27 cellular contexts compared by ENCODE assay signal in the genomic region with DNA sequence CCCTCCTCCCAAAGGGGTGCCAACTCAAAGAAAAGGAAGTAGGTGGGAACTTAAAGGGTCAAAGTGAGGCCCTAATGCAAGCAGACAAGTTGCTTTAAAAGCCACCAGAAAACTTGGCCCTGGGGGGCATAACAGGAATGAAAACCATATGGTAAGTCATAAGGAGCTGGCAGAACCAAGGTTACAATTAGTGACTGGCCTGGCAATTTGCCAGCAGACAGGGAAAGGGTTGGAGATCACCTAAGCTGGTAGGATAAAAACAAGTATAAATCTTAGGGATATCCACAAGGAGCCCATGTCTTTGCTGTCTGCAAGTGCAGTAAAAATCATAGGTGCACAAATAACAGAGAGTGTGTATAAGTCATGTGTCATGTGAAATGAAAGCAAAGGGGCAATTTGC.
A peak's percentile ranks its signal among the peaks of the same experiment; 100 is the strongest.
DNase-seq lines count a peak whose midpoint lies in the region; ATAC-seq and TF ChIP-seq lines count a peak whose summit lies in the region.
"Had no signal": no experiment of that assay in that cellular context is flagged by ENCODE, and none has a peak within 500 bp of the region (broad histone marks: within the 10 kb centered on the region; RNA-seq: fewer than 3 reads in every experiment).

No MANE protein-coding gene starts in this region.

- ATAC-seq in stimulated activated memory B cell treated with anti-CD40 and anti-IgM and Interleukin-4, amounts not matched to agents 10 μg/mL and 1 μg/mL and 100 μg/mL, for 72 hours: no peak
- ATAC-seq: Panc1 had no signal

- BruUV-seq in MCF 10A (replicated peaks; lab: Mats Ljungman, UMichigan): no TSS peak

- no peak overlapping the region for H3K4me3 Mint-ChIP-seq in stimulated activated memory B cell treated with anti-CD40 and anti-IgM and Interleukin-4, amounts not matched to agents 10 μg/mL and 1 μg/mL and 100 μg/mL, for 72 hours
- no peak overlapping the region for H3K4me3 Mint-ChIP-seq in MCF 10A (ENCODE audit: unreplicated experiment)
- H3K4me3 Mint-ChIP-seq in activated CD4-positive, alpha-beta T cell treated with anti-CD3 and anti-CD28 coated beads, Interleukin-2, amount 10 ng/mL, durations not matched to agents 7 days and 5 days: no peak overlapping the region
- H3K4me3 Mint-ChIP-seq: CD4-positive, alpha-beta memory T cell; H9; HFFc6; T-helper 2 cell treated with Interferon-gamma antibody and Interleukin-4, amounts not matched to agents 5 μg/mL and 100 μg/mL, for 36 hours had no signal

- H3K9me3 Mint-ChIP-seq in stimulated activated memory B cell treated with anti-CD40 and anti-IgM and Interleukin-4, amounts not matched to agents 10 μg/mL and 1 μg/mL and 100 μg/mL, for 72 hours: peaks cover 10% of the 10 kb centered on the region
- peaks cover 26% of the 10 kb centered on the region for H3K9me3 Mint-ChIP-seq in MCF 10A (ENCODE audit: unreplicated experiment)
- H3K9me3 Mint-ChIP-seq in activated CD4-positive, alpha-beta T cell treated with anti-CD3 and anti-CD28 coated beads, Interleukin-2, amount 10 ng/mL, durations not matched to agents 7 days and 5 days: peaks cover 22% of the 10 kb centered on the region

- CTCF ChIA-PET in MCF 10A (lab: Yijun Ruan, JAX): interaction anchor here (0.6 kb wide), 1 partner anchor 103 kb away, joined by 3 read pairs; no protein-coding TSS in a partner anchor
- CTCF ChIA-PET in activated CD4-positive, alpha-beta T cell treated with anti-CD3 and anti-CD28 coated beads, Interleukin-2, amount 10 ng/mL, durations not matched to agents 7 days and 5 days (lab: Charles Lee): no interaction called here

- intact Hi-C loops in MCF 10A (cut with micrococcal nuclease): no loop called here

- DNase-seq in NCI-H524 (lab: John Stamatoyannopoulos, UW) (peak; percentile 11 to 71), NCI-H524 treated with DMSO at 0.1 percent for 48 hours (lab: John Stamatoyannopoulos, UW) (no peak), G401 (ENCODE audit: low spot score) (peak; percentile 15), NCI-H82 treated with DMSO at 0.1 percent for 48 hours (lab: John Stamatoyannopoulos, UW; ENCODE audit: unreplicated experiment) (peak; percentile 0), MCF 10A (ENCODE audit: unreplicated experiment) (no peak)
- DNase-seq in activated CD4-positive, alpha-beta T cell treated with anti-CD3 and anti-CD28 coated beads, Interleukin-2, amount 10 ng/mL, durations not matched to agents 7 days and 5 days: no peak
- DNase-seq: AML-193; C1 segment of cervical spinal cord; CD4-positive, alpha-beta memory T cell; COR-L47; DMS79; GM23248; H9; HFFc6; IMR-90; NCI-H1092 treated with DMSO at 0.1 percent for 48 hours; NCI-H1436; NCI-H187 treated with DMSO at 0.1 percent for 48 hours; NCI-H2107; NCI-H226; NCI-H510A; NCI-H774; SHP77; T-helper 1 cell had no signal

- H3K36me3 Mint-ChIP-seq in stimulated activated memory B cell treated with anti-CD40 and anti-IgM and Interleukin-4, amounts not matched to agents 10 μg/mL and 1 μg/mL and 100 μg/mL, for 72 hours: no peaks in the 10 kb centered on the region
- H3K36me3 Mint-ChIP-seq in MCF 10A (ENCODE audit: insufficient read depth, unreplicated experiment): no peaks in the 10 kb centered on the region
- no peaks in the 10 kb centered on the region for H3K36me3 Mint-ChIP-seq in activated CD4-positive, alpha-beta T cell treated with anti-CD3 and anti-CD28 coated beads, Interleukin-2, amount 10 ng/mL, durations not matched to agents 7 days and 5 days (ENCODE audit: low read depth)

- in situ Hi-C loops in G401 (cut with HindIII; ENCODE audit: low sequenced_read_pairs): no loop called here

- no peak for TF ChIP-seq CTCF in MCF 10A (IDR thresholded peaks at IDR 0.05; ENCODE audit: unreplicated experiment)

- POLR2A ChIA-PET in MCF 10A (lab: Yijun Ruan, JAX): no interaction called here
- POLR2A ChIA-PET in activated CD4-positive, alpha-beta T cell treated with anti-CD3 and anti-CD28 coated beads, Interleukin-2, amount 10 ng/mL, durations not matched to agents 7 days and 5 days (lab: Charles Lee): no interaction called here

- H3K27me3 Mint-ChIP-seq in stimulated activated memory B cell treated with anti-CD40 and anti-IgM and Interleukin-4, amounts not matched to agents 10 μg/mL and 1 μg/mL and 100 μg/mL, for 72 hours: no peaks in the 10 kb centered on the region
- H3K27me3 Mint-ChIP-seq in MCF 10A (ENCODE audit: insufficient read depth, unreplicated experiment): no peaks in the 10 kb centered on the region
- no peaks in the 10 kb centered on the region for H3K27me3 Mint-ChIP-seq in activated CD4-positive, alpha-beta T cell treated with anti-CD3 and anti-CD28 coated beads, Interleukin-2, amount 10 ng/mL, durations not matched to agents 7 days and 5 days
- H3K27me3 Mint-ChIP-seq: CD4-positive, alpha-beta memory T cell had no signal

- H3K4me1 Mint-ChIP-seq in stimulated activated memory B cell treated with anti-CD40 and anti-IgM and Interleukin-4, amounts not matched to agents 10 μg/mL and 1 μg/mL and 100 μg/mL, for 72 hours: no peaks in the 10 kb centered on the region
- no peaks in the 10 kb centered on the region for H3K4me1 Mint-ChIP-seq in MCF 10A (ENCODE audit: insufficient read depth, unreplicated experiment)
- no peaks in the 10 kb centered on the region for H3K4me1 Mint-ChIP-seq in activated CD4-positive, alpha-beta T cell treated with anti-CD3 and anti-CD28 coated beads, Interleukin-2, amount 10 ng/mL, durations not matched to agents 7 days and 5 days
- H3K4me1 Mint-ChIP-seq: CD4-positive, alpha-beta memory T cell; H9 had no signal

- no peak overlapping the region for H3K27ac Mint-ChIP-seq in stimulated activated memory B cell treated with anti-CD40 and anti-IgM and Interleukin-4, amounts not matched to agents 10 μg/mL and 1 μg/mL and 100 μg/mL, for 72 hours
- H3K27ac Mint-ChIP-seq in MCF 10A (ENCODE audit: low read depth, unreplicated experiment): no peak overlapping the region
- H3K27ac Mint-ChIP-seq in activated CD4-positive, alpha-beta T cell treated with anti-CD3 and anti-CD28 coated beads, Interleukin-2, amount 10 ng/mL, durations not matched to agents 7 days and 5 days: no peak overlapping the region
- H3K27ac Mint-ChIP-seq: CD4-positive, alpha-beta memory T cell; H9; HFFc6; T-helper 2 cell treated with Interferon-gamma antibody and Interleukin-4, amounts not matched to agents 5 μg/mL and 100 μg/mL, for 36 hours had no signal

Comparison
In these comparisons a context has a peak if more than half of its experiments do, and no peak if none do; other contexts are left out.
1. DNase-seq: peak in NCI-H524 (2 of 2), G401 (single experiment) and NCI-H82 treated with DMSO at 0.1 percent for 48 hours (single experiment); none in NCI-H524 treated with DMSO at 0.1 percent for 48 hours (single experiment), MCF 10A (single experiment) and activated CD4-positive, alpha-beta T cell treated with anti-CD3 and anti-CD28 coated beads, Interleukin-2, amount 10 ng/mL, durations not matched to agents 7 days and 5 days (single experiment).